19 cellular contexts compared by ENCODE assay signal in the genomic region with DNA sequence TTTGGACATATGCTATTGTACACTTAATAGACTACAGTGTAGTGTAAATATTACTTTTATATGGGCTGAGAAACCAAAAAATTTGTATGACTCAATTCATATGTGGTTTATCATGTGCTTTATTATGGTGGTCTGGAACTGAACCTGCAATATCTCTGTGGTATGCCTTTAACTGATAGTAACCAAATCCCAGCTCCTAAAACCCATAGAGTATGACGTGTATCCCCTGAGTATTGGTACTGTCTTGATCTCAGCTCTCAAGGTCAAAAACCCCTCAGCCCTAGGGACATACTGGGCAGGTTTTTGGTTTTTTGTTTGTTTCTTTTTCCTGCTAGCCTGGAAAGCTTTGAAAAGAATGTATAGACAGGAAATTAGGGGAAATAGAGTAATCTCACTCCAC. TPM values are rescaled to one million over a fixed set of nuclear protein-coding genes. Genes with fewer than 3 reads are reported as not detected.
DNase-seq lines count a peak whose midpoint lies in the region; ATAC-seq and TF ChIP-seq lines count a peak whose summit lies in the region.
"Had no signal": no experiment of that assay in that cellular context is flagged by ENCODE, and none has a peak within 500 bp of the region (broad histone marks: within the 10 kb centered on the region; RNA-seq: fewer than 3 reads in every experiment).

No MANE protein-coding gene starts in this region.

- peaks cover 0 to 6% (median 0%) of the 10 kb centered on the region in 11 experiments; a peak in 5 of 22 replicates for H3K9me3 ChIP-seq in BLaER1 treated with 17β-estradiol and CSF1 and Interleukin-3, amounts not matched to agents 10 nM and 100 nM (replicated peaks in 1 of 11)
- H3K9me3 ChIP-seq: Peyer's patch had no signal

- H3K36me3 Mint-ChIP-seq in activated T-helper 17 cell treated with anti-CD3 and anti-CD28 coated beads, Interleukin-2, amount 50 U/mL, for 72 hours (ENCODE audit: low read depth) = no peaks in the 10 kb centered on the region

- peaks cover 20% of the 10 kb centered on the region for H3K4me1 Mint-ChIP-seq in activated T-helper 17 cell treated with anti-CD3 and anti-CD28 coated beads, Interleukin-2, amount 50 U/mL, for 72 hours

- H3K27me3 ChIP-seq in BLaER1 treated with 17β-estradiol and CSF1 and Interleukin-3, amounts not matched to agents 10 nM and 100 nM = no peaks in the 10 kb centered on the region
- H3K27me3 ChIP-seq: Peyer's patch had no signal

- no peak for TF ChIP-seq CTCF in fibroblast of the aortic adventitia (IDR thresholded peaks at IDR 0.05; ENCODE audit: insufficient read depth, low read length)

- no peaks in the 10 kb centered on the region for H3K27me3 Mint-ChIP-seq in activated T-helper 17 cell treated with anti-CD3 and anti-CD28 coated beads, Interleukin-2, amount 50 U/mL, for 72 hours
- H3K27me3 Mint-ChIP-seq: CD8-positive, alpha-beta memory T cell had no signal

- H3K9me3 Mint-ChIP-seq in activated T-helper 17 cell treated with anti-CD3 and anti-CD28 coated beads, Interleukin-2, amount 50 U/mL, for 72 hours = peaks cover 2% of the 10 kb centered on the region
- H3K9me3 Mint-ChIP-seq: CD8-positive, alpha-beta memory T cell had no signal

- H3K4me3 ChIP-seq in BLaER1 treated with 17β-estradiol and CSF1 and Interleukin-3, amounts not matched to agents 10 nM and 100 nM = no peak overlapping the region
- H3K4me3 ChIP-seq in fibroblast of the aortic adventitia (ENCODE audit: low read depth, low read length) = no peak overlapping the region
- H3K4me3 ChIP-seq: Peyer's patch had no signal

- H3K27ac ChIP-seq in BLaER1 treated with 17β-estradiol and CSF1 and Interleukin-3, amounts not matched to agents 10 nM and 100 nM = no peak overlapping the region
- H3K27ac ChIP-seq: Peyer's patch had no signal

- peak overlapping the region in 6 of 11 experiments; percentile 0 to 34 (median 8); a peak in 4 of 22 replicates for H3K4me2 ChIP-seq in BLaER1 treated with 17β-estradiol and CSF1 and Interleukin-3, amounts not matched to agents 10 nM and 100 nM

- peaks cover 9 to 32% (median 24%) of the 10 kb centered on the region in 10 experiments; a peak in 18 of 20 replicates for H3K4me1 ChIP-seq in BLaER1 treated with 17β-estradiol and CSF1 and Interleukin-3, amounts not matched to agents 10 nM and 100 nM
- H3K4me1 ChIP-seq: Peyer's patch had no signal

- no peak overlapping the region for H3K27ac Mint-ChIP-seq in activated T-helper 17 cell treated with anti-CD3 and anti-CD28 coated beads, Interleukin-2, amount 50 U/mL, for 72 hours
- H3K27ac Mint-ChIP-seq: CD8-positive, alpha-beta memory T cell had no signal

- no peak overlapping the region for H3K9ac ChIP-seq in BLaER1 treated with 17β-estradiol and CSF1 and Interleukin-3, amounts not matched to agents 10 nM and 100 nM

- no peaks in the 10 kb centered on the region for H4K20me1 ChIP-seq in BLaER1 treated with 17β-estradiol and CSF1 and Interleukin-3, amounts not matched to agents 10 nM and 100 nM

- H3K36me3 ChIP-seq in BLaER1 treated with 17β-estradiol and CSF1 and Interleukin-3, amounts not matched to agents 10 nM and 100 nM = no peaks in the 10 kb centered on the region
- H3K36me3 ChIP-seq: Peyer's patch had no signal

- peak; percentile 26 for ATAC-seq in activated T-helper 17 cell treated with anti-CD3 and anti-CD28 coated beads, Interleukin-2, amount 50 U/mL, for 72 hours (replicated peaks)
- ATAC-seq: Right ventricle myocardium inferior had no signal

- H3K4me3 Mint-ChIP-seq in activated T-helper 17 cell treated with anti-CD3 and anti-CD28 coated beads, Interleukin-2, amount 50 U/mL, for 72 hours = no peak overlapping the region

- DNase-seq in ELR (ENCODE audit: low read depth) = peak; percentile 9
- DNase-seq in fibroblast of the aortic adventitia (ENCODE audit: low read depth) = peak; percentile 13
- no peak for DNase-seq in NCI-H2107 treated with DMSO at 0.1 percent for 48 hours (lab: John Stamatoyannopoulos, UW; ENCODE audit: unreplicated experiment)
- no peak for DNase-seq in RPMI8226
- no peak for DNase-seq in stimulated activated CD4-positive, alpha-beta T cell treated with anti-CD3 and anti-CD28 coated beads, Interleukin-2, amount 100 ng/mL, for 24 hours
- DNase-seq: C1 segment of cervical spinal cord; CD8-positive, alpha-beta memory T cell; DMS53; KG1; NCI-H1092 treated with DMSO at 0.1 percent for 48 hours; NCI-H146; NCI-H2081; NCI-H446 treated with DMSO at 0.1 percent for 48 hours; NCI-H69; Peyer's patch had no signal

RNA-seq across cellular contexts. Expression of a gene that starts 42.2 kb away (rescaled TPM):
- 10 to 100 TPM; 93.3 to 98.3 TPM for total RNA-seq in activated T-helper 17 cell treated with anti-CD3 and anti-CD28 coated beads, Interleukin-2, amount 50 U/mL, for 72 hours
- total RNA-seq in fibroblast of the aortic adventitia (ENCODE audit: low replicate concordance) = not detected in 2 replicates
- total RNA-seq: H1 had no signal

Comparison
In these comparisons a context has a peak if more than half of its experiments do, and no peak if none do; other contexts are left out.
1. DNase-seq: peak in ELR (single experiment) and fibroblast of the aortic adventitia (single experiment); none in NCI-H2107 treated with DMSO at 0.1 percent for 48 hours (single experiment), RPMI8226 (single experiment) and stimulated activated CD4-positive, alpha-beta T cell treated with anti-CD3 and anti-CD28 coated beads, Interleukin-2, amount 100 ng/mL, for 24 hours (0 of 2).
2. RNA of a gene that starts 42.2 kb away (total RNA-seq): 93.3 to 98.3 TPM in activated T-helper 17 cell treated with anti-CD3 and anti-CD28 coated beads, Interleukin-2, amount 50 U/mL, for 72 hours; not detected in fibroblast of the aortic adventitia; every median in the first group is over 10 times any median in the second.